Comparison of ENCODE assay signal across 24 cellular contexts in the genomic region with DNA sequence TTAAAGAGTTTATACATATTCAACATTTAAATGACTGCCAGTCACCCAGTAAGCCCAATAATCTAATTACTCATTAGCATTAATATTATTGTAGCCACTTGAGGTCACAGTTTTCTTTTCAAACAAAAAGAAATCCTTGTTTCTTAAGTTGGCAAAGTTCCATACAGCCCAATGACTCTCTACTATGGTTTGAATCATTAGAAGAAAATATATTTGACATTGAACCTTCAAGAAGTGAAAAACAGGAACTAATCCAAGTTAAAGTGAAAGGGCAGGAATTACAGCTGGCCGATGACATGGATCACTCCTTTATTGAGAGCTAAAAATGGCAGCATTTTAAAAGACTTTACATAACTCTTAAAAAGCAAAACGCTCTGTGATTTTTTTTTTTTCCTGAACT.
A peak's percentile ranks its signal among the peaks of the same experiment; 100 is the strongest.
DNase-seq lines count a peak whose midpoint lies in the region; FAIRE-seq and TF ChIP-seq lines count a peak whose summit lies in the region.
"Had no signal": no experiment of that assay in that cellular context is flagged by ENCODE, and none has a peak within 500 bp of the region (broad histone marks: within the 10 kb centered on the region; RNA-seq: fewer than 3 reads in every experiment).

No MANE protein-coding gene starts in this region.

- no peaks in the 10 kb centered on the region for H3K9me3 ChIP-seq in effector memory CD4-positive, alpha-beta T cell (ENCODE audit: control insufficient read depth, low read length)
- H3K9me3 ChIP-seq: upper lobe of left lung had no signal

- intact Hi-C loops in head of caudate nucleus (cut with DNase I) = no loop called here

- H3K36me3 ChIP-seq in effector memory CD4-positive, alpha-beta T cell (ENCODE audit: control insufficient read depth, insufficient read depth, low read length) = no peaks in the 10 kb centered on the region
- H3K36me3 ChIP-seq: cardiac muscle cell, upper lobe of left lung had no signal

- H3K27me3 ChIP-seq in effector memory CD4-positive, alpha-beta T cell (replicated peaks; ENCODE audit: control insufficient read depth, insufficient read depth, low read length, poor library complexity, severe bottlenecking) = no peaks in the 10 kb centered on the region
- H3K27me3 ChIP-seq: cardiac muscle cell, upper lobe of left lung had no signal

- TF ChIP-seq CTCF in fibroblast of the aortic adventitia (IDR thresholded peaks at IDR 0.05; ENCODE audit: insufficient read depth, low read length) = no peak

- no peak overlapping the region for H3K4me3 ChIP-seq in fibroblast of the aortic adventitia (ENCODE audit: low read depth, low read length)
- H3K4me3 ChIP-seq in effector memory CD4-positive, alpha-beta T cell (ENCODE audit: insufficient read depth, low read depth, low read length, poor library complexity, severe bottlenecking) = no peak overlapping the region
- H3K4me3 ChIP-seq: cardiac muscle cell, upper lobe of left lung had no signal

- peak; percentile 15 for DNase-seq in ELR (ENCODE audit: low read depth)
- DNase-seq in RCC 7860 (ENCODE audit: low spot score) = peak; percentile 32
- peak; percentile 27 for DNase-seq in fibroblast of the aortic adventitia (ENCODE audit: low read depth)
- peak; percentile 53 for DNase-seq in renal cortical epithelial cell (ENCODE audit: low read depth)
- DNase-seq in occipital lobe (lab: John Stamatoyannopoulos, UW) = no peak
- no peak for DNase-seq in NCI-H226
- DNase-seq in head of caudate nucleus = no peak
- no peak for DNase-seq in effector memory CD4-positive, alpha-beta T cell
- DNase-seq: activated B cell treated with CpG ODN at 0.5 μM for 24 hours; activated naive CD4-positive, alpha-beta T cell treated with anti-CD3 and anti-CD28 coated beads for 36 hours; amygdala; CD4-positive, alpha-beta memory T cell; cortex of kidney; NCI-H1092 treated with DMSO at 0.1 percent for 48 hours; NCI-H1930; NCI-H2227 treated with DMSO at 0.1 percent for 48 hours; posterior cingulate gyrus; Right ventricle myocardium superior; substantia nigra; T-helper 9 cell; upper lobe of left lung had no signal

- no peak overlapping the region for H3K27ac ChIP-seq in effector memory CD4-positive, alpha-beta T cell (ENCODE audit: insufficient read depth, low read length, poor library complexity, severe bottlenecking)
- H3K27ac ChIP-seq: cardiac muscle cell, upper lobe of left lung had no signal

- no peaks in the 10 kb centered on the region for H3K4me1 ChIP-seq in effector memory CD4-positive, alpha-beta T cell (ENCODE audit: control insufficient read depth, insufficient read depth, low read length, poor library complexity, severe bottlenecking)
- H3K4me1 ChIP-seq: upper lobe of left lung had no signal

- FAIRE-seq in RCC 7860 (lab: Jason Lieb, UNC) = peak; percentile 85
- FAIRE-seq: H1, HepG2 had no signal

Comparison
In these comparisons a context has a peak if more than half of its experiments do, and no peak if none do; other contexts are left out.
1. DNase-seq: peak in ELR (single experiment), RCC 7860 (single experiment), fibroblast of the aortic adventitia (single experiment) and renal cortical epithelial cell (single experiment); none in occipital lobe (single experiment), NCI-H226 (single experiment), head of caudate nucleus (0 of 42) and effector memory CD4-positive, alpha-beta T cell (0 of 3).